Comparison of ENCODE assay signal across 8 cellular contexts in genomic region chr3:111070772-111071256, GRCh38. TPM values are rescaled to one million over a fixed set of nuclear protein-coding genes. Genes with fewer than 3 reads are reported as not detected.
DNase-seq lines count a peak whose midpoint lies in the region; ATAC-seq and TF ChIP-seq lines count a peak whose summit lies in the region.

No MANE protein-coding gene starts in this region.

- TF ChIP-seq CTCF in fibroblast of the aortic adventitia (IDR thresholded peaks at IDR 0.05; ENCODE audit: insufficient read depth, low read length): no peak
- TF ChIP-seq CTCF in omental fat pad (IDR thresholded peaks at IDR 0.05): no peak

- ATAC-seq in omental fat pad (ENCODE audit: low FRiP score) (peak; percentile 37), HG03378 (IDR thresholded peaks at IDR 0.05; ENCODE audit: unreplicated experiment) (no peak)

- DNase-seq in activated CD8-positive, alpha-beta memory T cell treated with anti-CD3 and anti-CD28 coated beads, Interleukin-2, amount 50 U/mL, for 48 hours: peak; percentile 57
- DNase-seq in fibroblast of the aortic adventitia (ENCODE audit: low read depth): no peak
- DNase-seq in omental fat pad (ENCODE audit: low spot score): peak; percentile 46
- DNase-seq in Ammon's horn (ENCODE audit: low spot score): no peak
- no peak for DNase-seq in germinal center (ENCODE audit: low spot score)

- H3K9me3 ChIP-seq in ES-I3 (ENCODE audit: control insufficient read depth, insufficient read depth, low read length) (no peaks in the 10 kb centered on the region), HUES48 (ENCODE audit: control insufficient read depth, insufficient read depth, low read length) (no peaks in the 10 kb centered on the region)

- H3K27me3 ChIP-seq in HUES48 (ENCODE audit: control insufficient read depth, insufficient read depth, low read length): no peaks in the 10 kb centered on the region

- peak overlapping the region; percentile 86 for H3K27ac ChIP-seq in HUES48 (ENCODE audit: low read depth, low read length)

- H3K36me3 ChIP-seq in ES-I3 (ENCODE audit: insufficient read depth, low read length): peaks cover 3% of the 10 kb centered on the region; the same call in 1 of the 2 replicates
- H3K36me3 ChIP-seq in HUES48 (ENCODE audit: control insufficient read depth, insufficient read depth, low read length): no peaks in the 10 kb centered on the region

- peak overlapping the region; percentile 97 for H3K9ac ChIP-seq in ES-I3 (ENCODE audit: low read depth, low read length)
- H3K9ac ChIP-seq in HUES48 (ENCODE audit: low read depth, low read length): peak overlapping the region; percentile 70

- H3K4me1 ChIP-seq in ES-I3 (ENCODE audit: insufficient read depth, low read length) (peaks cover 4% of the 10 kb centered on the region; the same call in 1 of the 2 replicates), HUES48 (ENCODE audit: control insufficient read depth, insufficient read depth, low read length) (peaks cover 30% of the 10 kb centered on the region)

- peak overlapping the region; percentile 95 for H3K4me3 ChIP-seq in HUES48 (ENCODE audit: low read depth, low read length)
- peak overlapping the region; percentile 97 for H3K4me3 ChIP-seq in fibroblast of the aortic adventitia (ENCODE audit: low read depth, low read length)

RNA-seq across cellular contexts. Expression of gene NECTIN3, which starts 0.8 kb away (rescaled TPM):
- total RNA-seq in fibroblast of the aortic adventitia (ENCODE audit: low replicate concordance) (30.4 and 53.9 TPM in 2 replicates), omental fat pad (10 to 100 TPM; 16.0 to 33.4 (median 30.3) TPM)

Comparison
In these comparisons a context has a peak if more than half of its experiments do, and no peak if none do; other contexts are left out.
1. DNase-seq: peak in activated CD8-positive, alpha-beta memory T cell treated with anti-CD3 and anti-CD28 coated beads, Interleukin-2, amount 50 U/mL, for 48 hours (single experiment) and omental fat pad (single experiment); none in fibroblast of the aortic adventitia (single experiment), Ammon's horn (single experiment) and germinal center (single experiment).